15 cellular contexts compared by ENCODE assay signal in genomic region chr20:58985656-58986055, GRCh38. TPM values are rescaled to one million over a fixed set of nuclear protein-coding genes. Genes with fewer than 3 reads are reported as not detected.
"Had no signal": no experiment of that assay in that cellular context is flagged by ENCODE, and none has a peak within 500 bp of the region (broad histone marks: within the 10 kb centered on the region; RNA-seq: fewer than 3 reads in every experiment).

No MANE protein-coding gene starts in this region.

- H3K4me2 ChIP-seq: SK-N-SH had no signal

- ATAC-seq: foreskin keratinocyte; psoas muscle; stimulated activated memory B cell treated with anti-CD40 and anti-IgM and Interleukin-4, amounts not matched to agents 10 μg/mL and 1 μg/mL and 100 μg/mL, for 72 hours; WTC11 had no signal

- H3K4me3 Mint-ChIP-seq: activated CD4-positive, alpha-beta T cell treated with anti-CD3 and anti-CD28 coated beads, Interleukin-2, amount 10 ng/mL, durations not matched to agents 7 days and 5 days; activated T-helper 1 cell treated with anti-CD3 and anti-CD28 coated beads, Interleukin-12 subunit alpha, Interleukin-12 subunit beta, Interleukin-2, Interleukin-4 antibody, amounts not matched to agents 30 ng/mL and 10 ng/mL and 1 ng/mL, durations not matched to agents 14 hours and 24 hours and 36 hours; central memory CD8-positive, alpha-beta T cell; nephron progenitor cell; stimulated activated memory B cell treated with anti-CD40 and anti-IgM and Interleukin-4, amounts not matched to agents 10 μg/mL and 1 μg/mL and 100 μg/mL, for 72 hours; WTC11 had no signal

- H3K27ac ChIP-seq: foreskin keratinocyte, psoas muscle had no signal

- H3K9ac ChIP-seq: SK-N-SH had no signal

- H3K9me3 ChIP-seq: psoas muscle, SK-N-SH had no signal

- H3K9me3 Mint-ChIP-seq: activated CD4-positive, alpha-beta T cell treated with anti-CD3 and anti-CD28 coated beads, Interleukin-2, amount 10 ng/mL, durations not matched to agents 7 days and 5 days; activated T-helper 1 cell treated with anti-CD3 and anti-CD28 coated beads, Interleukin-12 subunit alpha, Interleukin-12 subunit beta, Interleukin-2, Interleukin-4 antibody, amounts not matched to agents 30 ng/mL and 10 ng/mL and 1 ng/mL, durations not matched to agents 14 hours and 24 hours and 36 hours; central memory CD8-positive, alpha-beta T cell; stimulated activated memory B cell treated with anti-CD40 and anti-IgM and Interleukin-4, amounts not matched to agents 10 μg/mL and 1 μg/mL and 100 μg/mL, for 72 hours; WTC11 had no signal

- H3K27ac Mint-ChIP-seq: activated CD4-positive, alpha-beta T cell treated with anti-CD3 and anti-CD28 coated beads, Interleukin-2, amount 10 ng/mL, durations not matched to agents 7 days and 5 days; activated T-helper 1 cell treated with anti-CD3 and anti-CD28 coated beads, Interleukin-12 subunit alpha, Interleukin-12 subunit beta, Interleukin-2, Interleukin-4 antibody, amounts not matched to agents 30 ng/mL and 10 ng/mL and 1 ng/mL, durations not matched to agents 14 hours and 24 hours and 36 hours; WTC11 had no signal

- DNase-seq: activated CD4-positive, alpha-beta T cell treated with anti-CD3 and anti-CD28 coated beads, Interleukin-2, amount 10 ng/mL, durations not matched to agents 7 days and 5 days; activated naive CD4-positive, alpha-beta T cell; amygdala; dermis blood vessel endothelial cell; foreskin keratinocyte; nephron progenitor cell; SK-N-SH; trophoblast cell had no signal

- H3K27me3 ChIP-seq: foreskin keratinocyte had no signal

- H3K27me3 Mint-ChIP-seq: activated CD4-positive, alpha-beta T cell treated with anti-CD3 and anti-CD28 coated beads, Interleukin-2, amount 10 ng/mL, durations not matched to agents 7 days and 5 days; central memory CD8-positive, alpha-beta T cell; stimulated activated memory B cell treated with anti-CD40 and anti-IgM and Interleukin-4, amounts not matched to agents 10 μg/mL and 1 μg/mL and 100 μg/mL, for 72 hours had no signal

- H3K4me3 ChIP-seq: psoas muscle had no signal

RNA-seq across cellular contexts. Expression of gene TUBB1, which starts 33.6 kb away (rescaled TPM):
- total RNA-seq: activated CD4-positive, alpha-beta T cell treated with anti-CD3 and anti-CD28 coated beads, Interleukin-2, amount 10 ng/mL, durations not matched to agents 7 days and 5 days; activated T-helper 1 cell treated with anti-CD3 and anti-CD28 coated beads, Interleukin-12 subunit alpha, Interleukin-12 subunit beta, Interleukin-2, Interleukin-4 antibody, amounts not matched to agents 30 ng/mL and 10 ng/mL and 1 ng/mL, durations not matched to agents 14 hours and 24 hours and 36 hours; dermis blood vessel endothelial cell; epithelial cell of proximal tubule; foreskin keratinocyte; T-helper 1 cell treated with Interleukin-12 subunit alpha and Interleukin-12 subunit beta and Interleukin-4 antibody, amounts not matched to agents 30 ng/mL and 1 ng/mL, for 36 hours; WTC11 had no signal
- polyA plus RNA-seq: foreskin keratinocyte, SK-N-SH had no signal
